ENCODE assay signal across 25 cellular contexts in the genomic region with DNA sequence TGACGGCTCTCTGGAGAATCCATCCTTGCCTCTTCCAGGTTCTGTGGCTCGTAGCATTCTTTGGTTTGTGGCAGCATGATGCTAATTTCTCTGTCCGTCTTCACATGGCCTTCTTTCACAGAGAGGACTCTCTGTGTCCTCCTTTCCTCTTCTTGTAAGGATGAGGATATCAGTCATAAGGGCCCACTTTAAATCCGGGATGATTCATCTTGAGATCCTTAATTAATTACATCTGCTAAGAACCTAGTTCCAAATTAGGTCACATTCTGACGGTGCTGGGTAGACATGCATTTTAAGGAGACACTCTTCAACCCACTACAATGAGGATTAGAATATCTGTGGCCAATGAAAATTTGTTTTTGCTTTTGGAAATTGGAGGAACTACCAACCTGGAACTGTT. TPM values are rescaled to one million over a fixed set of nuclear protein-coding genes. Genes with fewer than 3 reads are reported as not detected.
A peak's percentile ranks its signal among the peaks of the same experiment; 100 is the strongest.
DNase-seq lines count a peak whose midpoint lies in the region; ATAC-seq and TF ChIP-seq lines count a peak whose summit lies in the region.
"Had no signal": no experiment of that assay in that cellular context is flagged by ENCODE, and none has a peak within 500 bp of the region (broad histone marks: within the 10 kb centered on the region; RNA-seq: fewer than 3 reads in every experiment).

No MANE protein-coding gene starts in this region.

- H3K36me3 ChIP-seq in BJ (ENCODE audit: control insufficient read depth, insufficient read depth, low read length) (no peaks in the 10 kb centered on the region), osteoblast (ENCODE audit: insufficient read depth, low read length) (no peaks in the 10 kb centered on the region)
- H3K36me3 ChIP-seq: neutrophil, Peyer's patch had no signal

- peaks cover 10% of the 10 kb centered on the region for H3K27me3 Mint-ChIP-seq in HFFc6 (ENCODE audit: insufficient read depth)
- H3K27me3 Mint-ChIP-seq in activated CD8-positive, alpha-beta T cell treated with anti-CD3 and anti-CD28 coated beads, Interleukin-2, amount 10 ng/mL, durations not matched to agents 7 days and 5 days (ENCODE audit: low read depth): peaks cover 11% of the 10 kb centered on the region

- H3K4me3 Mint-ChIP-seq in HFFc6: peak overlapping the region; percentile 63
- H3K4me3 Mint-ChIP-seq in activated CD8-positive, alpha-beta T cell treated with anti-CD3 and anti-CD28 coated beads, Interleukin-2, amount 10 ng/mL, durations not matched to agents 7 days and 5 days: no peak overlapping the region
- H3K4me3 Mint-ChIP-seq: activated B cell treated with CpG ODN at 0.5 μM for 24 hours; activated CD4-positive, alpha-beta memory T cell treated with anti-CD3 and anti-CD28 coated beads for 36 hours; endodermal cell; GM23338 had no signal

- no peaks in the 10 kb centered on the region; the same call in 1 of the 2 replicates for H3K27me3 ChIP-seq in BJ (ENCODE audit: control insufficient read depth, insufficient read depth, low read length)
- peaks cover 9% of the 10 kb centered on the region for H3K27me3 ChIP-seq in osteoblast (ENCODE audit: insufficient read depth, low read length)
- H3K27me3 ChIP-seq: neutrophil, Peyer's patch had no signal

- no peak for ATAC-seq in activated CD8-positive, alpha-beta T cell treated with anti-CD3 and anti-CD28 coated beads, Interleukin-2, amount 10 ng/mL, durations not matched to agents 7 days and 5 days
- no peak for ATAC-seq in HG03342 (IDR thresholded peaks at IDR 0.05; ENCODE audit: unreplicated experiment)
- ATAC-seq: GM23338, K562 had no signal

- H3K36me3 Mint-ChIP-seq in HFFc6 (ENCODE audit: low read depth): no peaks in the 10 kb centered on the region
- no peaks in the 10 kb centered on the region for H3K36me3 Mint-ChIP-seq in activated CD8-positive, alpha-beta T cell treated with anti-CD3 and anti-CD28 coated beads, Interleukin-2, amount 10 ng/mL, durations not matched to agents 7 days and 5 days (ENCODE audit: low read depth)
- H3K36me3 Mint-ChIP-seq: activated CD4-positive, alpha-beta memory T cell treated with anti-CD3 and anti-CD28 coated beads for 36 hours had no signal

- H3K27ac Mint-ChIP-seq in HFFc6: peak overlapping the region; percentile 85
- no peak overlapping the region for H3K27ac Mint-ChIP-seq in activated CD8-positive, alpha-beta T cell treated with anti-CD3 and anti-CD28 coated beads, Interleukin-2, amount 10 ng/mL, durations not matched to agents 7 days and 5 days
- H3K27ac Mint-ChIP-seq: activated B cell treated with CpG ODN at 0.5 μM for 24 hours; activated CD4-positive, alpha-beta memory T cell treated with anti-CD3 and anti-CD28 coated beads for 36 hours; endodermal cell; GM23338 had no signal

- POLR2A ChIA-PET in BJ (lab: Charles Lee): no interaction called here
- POLR2A ChIA-PET in activated CD8-positive, alpha-beta T cell treated with anti-CD3 and anti-CD28 coated beads, Interleukin-2, amount 10 ng/mL, durations not matched to agents 7 days and 5 days (lab: Charles Lee): no interaction called here

- H2AFZ ChIP-seq in osteoblast (ENCODE audit: low read length): peak overlapping the region; percentile 56
- H2AFZ ChIP-seq: GM23338 had no signal

- peak overlapping the region; percentile 18 for H3K4me2 ChIP-seq in osteoblast (ENCODE audit: insufficient read depth, low read length)
- H3K4me2 ChIP-seq: GM23338 had no signal

- peaks cover 14% of the 10 kb centered on the region for H3K4me1 Mint-ChIP-seq in HFFc6 (ENCODE audit: low read depth)
- H3K4me1 Mint-ChIP-seq in activated CD8-positive, alpha-beta T cell treated with anti-CD3 and anti-CD28 coated beads, Interleukin-2, amount 10 ng/mL, durations not matched to agents 7 days and 5 days (ENCODE audit: low read depth): no peaks in the 10 kb centered on the region
- H3K4me1 Mint-ChIP-seq: activated B cell treated with CpG ODN at 0.5 μM for 24 hours, endodermal cell, GM23338 had no signal

- CTCF ChIA-PET in BJ (lab: Yijun Ruan, JAX): no interaction called here
- CTCF ChIA-PET in activated CD8-positive, alpha-beta T cell treated with anti-CD3 and anti-CD28 coated beads, Interleukin-2, amount 10 ng/mL, durations not matched to agents 7 days and 5 days (lab: Charles Lee): no interaction called here

- H3K9me3 ChIP-seq in osteoblast (ENCODE audit: low read depth, low read length): no peaks in the 10 kb centered on the region
- H3K9me3 ChIP-seq: neutrophil, Peyer's patch had no signal

- no peaks in the 10 kb centered on the region for H4K20me1 ChIP-seq in osteoblast (ENCODE audit: insufficient read depth, low read length)

- no peak overlapping the region for H3K27ac ChIP-seq in osteoblast (ENCODE audit: low read depth, low read length)
- H3K27ac ChIP-seq: C4-2B, neutrophil, Peyer's patch had no signal

- H3K4me3 ChIP-seq in BJ (ENCODE audit: low read depth, low read length) (no peak overlapping the region), cardiac fibroblast (replicated peaks in 1 of 2; ENCODE audit: low read depth in 2 of 2, low read length in 2 of 2) (no peak overlapping the region), osteoblast (ENCODE audit: insufficient read depth, low read length) (no peak overlapping the region)
- H3K4me3 ChIP-seq: GM23338, K562, lung, Peyer's patch had no signal

- peaks cover 8% of the 10 kb centered on the region for H3K4me1 ChIP-seq in osteoblast (ENCODE audit: insufficient read depth, low read length)
- H3K4me1 ChIP-seq: Peyer's patch had no signal

- no peak for TF ChIP-seq CTCF in BJ (IDR thresholded peaks at IDR 0.05; ENCODE audit: insufficient read depth, low read depth, low read length)
- no peak for TF ChIP-seq CTCF in HFFc6 (IDR thresholded peaks at IDR 0.05)
- no peak for TF ChIP-seq CTCF in cardiac fibroblast (IDR thresholded peaks at IDR 0.05; ENCODE audit: low read depth, low read length)
- no peak for TF ChIP-seq CTCF in osteoblast (IDR thresholded peaks at IDR 0.05; ENCODE audit: extremely low read depth, low read depth, low read length)

- no peaks in the 10 kb centered on the region for H3K79me2 ChIP-seq in osteoblast (ENCODE audit: insufficient read depth, low read length)

- no peaks in the 10 kb centered on the region for H3K9me3 Mint-ChIP-seq in HFFc6
- no peaks in the 10 kb centered on the region for H3K9me3 Mint-ChIP-seq in activated CD8-positive, alpha-beta T cell treated with anti-CD3 and anti-CD28 coated beads, Interleukin-2, amount 10 ng/mL, durations not matched to agents 7 days and 5 days (ENCODE audit: insufficient read depth)
- H3K9me3 Mint-ChIP-seq: activated B cell treated with CpG ODN at 0.5 μM for 24 hours; activated CD4-positive, alpha-beta memory T cell treated with anti-CD3 and anti-CD28 coated beads for 36 hours; endodermal cell; GM23338 had no signal

- DNase-seq in BJ (ENCODE audit: low read depth) (peak; percentile 84), HFFc6 (peak; percentile 67), cardiac fibroblast (ENCODE audit: low read depth in 2 of 2) (peak; percentile 49 to 55), osteoblast (ENCODE audit: insufficient read length, low spot score, missing footprints) (peak; percentile 82), NAMALWA (ENCODE audit: low spot score) (no peak), dermis blood vessel endothelial cell (no peak)
- no peak for DNase-seq in activated CD8-positive, alpha-beta T cell treated with anti-CD3 and anti-CD28 coated beads, Interleukin-2, amount 10 ng/mL, durations not matched to agents 7 days and 5 days
- DNase-seq: activated B cell treated with CpG ODN at 0.5 μM for 24 hours; activated CD4-positive, alpha-beta memory T cell treated with anti-CD3 and anti-CD28 coated beads for 36 hours; activated naive CD4-positive, alpha-beta T cell; endodermal cell; foreskin melanocyte; kidney; MM.1S; Peyer's patch; retina; stimulated activated CD4-positive, alpha-beta T cell treated with anti-CD3 and anti-CD28 coated beads, Interleukin-12 subunit alpha, Interleukin-12 subunit beta, amount 100 ng/mL, for 4 hours; stimulated activated CD8-positive, alpha-beta memory T cell treated with anti-CD3 and anti-CD28 coated beads, Interleukin-4, amount 100 ng/mL, for 48 hours had no signal

RNA-seq across cellular contexts. Expression of a gene that starts 15.7 kb away (rescaled TPM):
- 5.7 and 6.3 TPM in 2 replicates for polyA plus RNA-seq in BJ (2011; rRNA removed)
- 8.6 and 12.8 TPM in 2 replicates for polyA minus RNA-seq in BJ (2011; rRNA and poly(A)+ RNA removed)
- total RNA-seq in HFFc6 (2021; fragmentation: NEBNext Ultra II Directional; extraction: Animal tissue kit (Norgen Biotek cat#: 25700)): 1 to 10 TPM; 2.0 to 4.2 (median 2.8) TPM
- total RNA-seq in osteoblast: 75.1 and 77.4 TPM in 2 replicates
- total RNA-seq in activated CD8-positive, alpha-beta T cell treated with anti-CD3 and anti-CD28 coated beads, Interleukin-2, amount 10 ng/mL, durations not matched to agents 7 days and 5 days: not detected
- under 0.01 and 0.09 TPM in 2 replicates for total RNA-seq in dermis blood vessel endothelial cell
- total RNA-seq: activated B cell treated with CpG ODN at 0.5 μM for 24 hours; activated CD4-positive, alpha-beta memory T cell treated with anti-CD3 and anti-CD28 coated beads for 36 hours; T-helper 2 cell treated with Interferon-gamma antibody and Interleukin-4, amounts not matched to agents 100 ng/mL and 5 ng/mL, for 36 hours had no signal

RNA-seq across cellular contexts. Expression of a gene that starts 23.9 kb away (rescaled TPM):
- polyA plus RNA-seq in BJ (2011; rRNA removed): 9.5 and 14.3 TPM in 2 replicates
- polyA minus RNA-seq in BJ (2011; rRNA and poly(A)+ RNA removed): 5.8 and 7.0 TPM in 2 replicates
- 10 to 100 TPM; 18.4 to 21.1 (median 20.2) TPM for total RNA-seq in HFFc6 (2021; fragmentation: NEBNext Ultra II Directional; extraction: Animal tissue kit (Norgen Biotek cat#: 25700))
- total RNA-seq in osteoblast (19.2 TPM in 2 replicates), dermis blood vessel endothelial cell (19.6 and 22.7 TPM in 2 replicates)
- 10 to 100 TPM; 27.2 to 28.0 TPM for total RNA-seq in activated CD8-positive, alpha-beta T cell treated with anti-CD3 and anti-CD28 coated beads, Interleukin-2, amount 10 ng/mL, durations not matched to agents 7 days and 5 days

Comparison
In these comparisons a context has a peak if more than half of its experiments do, and no peak if none do; other contexts are left out.
1. DNase-seq: peak in BJ (single experiment), HFFc6 (single experiment), cardiac fibroblast (2 of 2) and osteoblast (single experiment); none in activated CD8-positive, alpha-beta T cell treated with anti-CD3 and anti-CD28 coated beads, Interleukin-2, amount 10 ng/mL, durations not matched to agents 7 days and 5 days (single experiment), NAMALWA (single experiment) and dermis blood vessel endothelial cell (single experiment).
2. RNA of a gene that starts 15.7 kb away (total RNA-seq): 75.1 to 77.4 TPM in osteoblast; 2.0 to 4.2 TPM in HFFc6, not detected in activated CD8-positive, alpha-beta T cell treated with anti-CD3 and anti-CD28 coated beads, Interleukin-2, amount 10 ng/mL, durations not matched to agents 7 days and 5 days and under 0.01 to 0.09 TPM in dermis blood vessel endothelial cell; every median in the first group is over 10 times any median in the second.